Comparison of ENCODE assay signal across 1 cellular context in genomic region chr17:4477286-4477791, GRCh38.
TF ChIP-seq lines count a peak whose summit lies in the region.

No MANE protein-coding gene starts in this region.

TF ChIP-seq in HCT116, 20 proteins besides CTCF, POLR2A, EP300 and RAD21 (continued from another document):
- TF ChIP-seq CEBPB (IDR thresholded peaks at IDR 0.05; ENCODE audit: low read depth), result no peak
- no peak for TF ChIP-seq SP1 (IDR thresholded peaks at IDR 0.05; ENCODE audit: low read depth)
- no peak for TF ChIP-seq YY1 (IDR thresholded peaks at IDR 0.05; ENCODE audit: extremely low read depth, insufficient replicate concordance, low read depth, low read length)
- no peak for TF ChIP-seq SRF (IDR thresholded peaks at IDR 0.05; ENCODE audit: low read depth)
- TF ChIP-seq ZBTB33 (IDR thresholded peaks at IDR 0.05; ENCODE audit: extremely low read depth, insufficient replicate concordance, low read length), result no peak
- TF ChIP-seq ELF1 (IDR thresholded peaks at IDR 0.05; ENCODE audit: borderline replicate concordance, low read depth), result no peak
- no peak for TF ChIP-seq CBX3 (IDR thresholded peaks at IDR 0.05; ENCODE audit: low read depth)
- no peak for TF ChIP-seq ZNF274 (IDR thresholded peaks at IDR 0.05; ENCODE audit: low read depth, low read length)
